Comparison of ENCODE assay signal across 11 cellular contexts in the genomic region with DNA sequence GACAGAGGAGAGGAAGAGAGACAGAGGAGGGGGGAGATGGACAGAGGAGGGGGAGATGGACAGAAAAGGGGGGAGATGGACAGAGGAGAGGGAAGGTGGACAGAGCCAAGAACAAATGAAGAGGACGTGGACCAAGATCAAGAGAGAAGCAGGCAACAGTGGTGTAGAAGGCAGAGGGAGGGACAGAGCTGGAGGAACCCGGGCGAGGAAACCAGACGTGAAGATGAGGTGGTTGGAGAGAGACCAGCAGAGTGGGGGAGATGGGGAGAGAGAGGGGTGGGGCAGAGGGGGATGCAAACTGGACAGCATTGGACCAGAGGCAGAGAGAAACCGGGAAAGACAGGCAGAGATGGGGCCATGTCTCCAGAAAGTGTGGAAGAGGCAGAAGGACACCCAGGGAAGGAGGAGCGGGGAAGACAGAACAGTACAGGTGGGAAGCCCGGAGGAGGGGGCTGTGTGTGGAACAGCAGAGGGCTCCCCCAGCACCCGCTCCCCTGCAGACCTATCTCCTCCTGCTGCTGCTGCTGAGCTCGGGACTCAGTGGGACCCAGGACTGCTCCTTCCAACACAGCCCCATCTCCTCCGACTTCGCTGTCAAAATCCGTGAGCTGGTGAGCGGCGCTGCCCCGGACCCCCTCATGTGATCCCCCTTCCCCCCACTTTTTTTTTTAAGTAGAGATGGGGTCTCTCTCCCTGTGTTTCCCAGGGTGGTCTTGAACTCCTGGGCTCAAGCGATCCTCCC. TPM values are rescaled to one million over a fixed set of nuclear protein-coding genes. Genes with fewer than 3 reads are reported as not detected.
A peak's percentile ranks its signal among the peaks of the same experiment; 100 is the strongest.
DNase-seq lines count a peak whose midpoint lies in the region; ATAC-seq, FAIRE-seq and TF ChIP-seq lines count a peak whose summit lies in the region.
"Had no signal": no experiment of that assay in that cellular context is flagged by ENCODE, and none has a peak within 500 bp of the region (broad histone marks: within the 10 kb centered on the region; RNA-seq: fewer than 3 reads in every experiment).

No MANE protein-coding gene starts in this region.

- POLR2A ChIA-PET in activated CD4-positive, alpha-beta T cell treated with anti-CD3 and anti-CD28 coated beads for 36 hours (lab: Charles Lee), result interaction anchor here (1.2 to 2.1 kb wide), 3 partner anchors 16 to 20 kb away, joined by 3 to 6 read pairs (median 6); a partner anchor contains a TSS
- POLR2A ChIA-PET in T-cell (lab: Charles Lee), result interaction anchor here in 1 of 2 donors (0.5 to 1.0 kb wide), 4 partner anchors 14 to 346 kb away, joined by 3 to 7 read pairs (median 3); no protein-coding TSS in a partner anchor

- peaks cover 46% of the 10 kb centered on the region for H3K4me1 Mint-ChIP-seq in activated CD4-positive, alpha-beta T cell treated with anti-CD3 and anti-CD28 coated beads for 36 hours
- H3K4me1 Mint-ChIP-seq in T-cell, result peaks cover 46 to 59% (median 53%) of the 10 kb centered on the region in 3 donors
- peaks cover 77% of the 10 kb centered on the region for H3K4me1 Mint-ChIP-seq in stimulated activated naive CD8-positive, alpha-beta T cell treated with anti-CD3 and anti-CD28 coated beads, Interleukin-15, amount 100 ng/mL, for 72 hours

- CTCF ChIA-PET in activated CD4-positive, alpha-beta T cell treated with anti-CD3 and anti-CD28 coated beads for 36 hours (lab: Charles Lee), result interaction anchor here (0.6 to 2.8 kb wide), 16 partner anchors 10 to 249 kb away, joined by 3 to 15 read pairs (median 3); a partner anchor contains a TSS
- CTCF ChIA-PET in T-cell (lab: Charles Lee), result interaction anchor here (0.5 to 1.7 kb wide), 11 partner anchors 10 to 557 kb away, joined by 3 to 6 read pairs (median 3); a partner anchor contains a TSS

- TF ChIP-seq CTCF in fibroblast of the aortic adventitia (IDR thresholded peaks at IDR 0.05; ENCODE audit: insufficient read depth, low read length), result no peak

- no peak for ATAC-seq in activated CD4-positive, alpha-beta T cell treated with anti-CD3 and anti-CD28 coated beads for 36 hours
- ATAC-seq in T-cell (replicated peaks in 1 of 4), result no peak
- ATAC-seq in stimulated activated naive CD8-positive, alpha-beta T cell treated with anti-CD3 and anti-CD28 coated beads, Interleukin-15, amount 100 ng/mL, for 72 hours, result peak; percentile 12
- ATAC-seq in GM19023 (IDR thresholded peaks at IDR 0.05; ENCODE audit: unreplicated experiment), result no peak

- peak; percentile 49 for DNase-seq in activated CD4-positive, alpha-beta T cell treated with anti-CD3 and anti-CD28 coated beads for 36 hours
- no peak for DNase-seq in activated CD4-positive, alpha-beta T cell treated with anti-CD3 and anti-CD28 coated beads, Interleukin-2, amount 50 U/mL, for 4 hours
- DNase-seq in T-cell, result peak in 2 of 34 experiments; percentile 12 to 36
- no peak for DNase-seq in fibroblast of the aortic adventitia (ENCODE audit: low read depth)
- DNase-seq in stimulated activated naive CD8-positive, alpha-beta T cell treated with anti-CD3 and anti-CD28 coated beads, Interleukin-15, amount 100 ng/mL, for 72 hours, result peak in 1 of 2 donors; percentile 45
- DNase-seq in ureter (ENCODE audit: low spot score), result no peak
- no peak for DNase-seq in urothelium cell line (ENCODE audit: low spot score)
- DNase-seq: kidney, NCI-H2171 treated with DMSO at 0.1 percent for 48 hours had no signal

- peak overlapping the region; percentile 73 for H3K4me3 Mint-ChIP-seq in activated CD4-positive, alpha-beta T cell treated with anti-CD3 and anti-CD28 coated beads for 36 hours
- peak overlapping the region; percentile 89 to 96 (median 94) for H3K4me3 Mint-ChIP-seq in T-cell
- peak overlapping the region; percentile 94 to 99 for H3K4me3 Mint-ChIP-seq in stimulated activated naive CD8-positive, alpha-beta T cell treated with anti-CD3 and anti-CD28 coated beads, Interleukin-15, amount 100 ng/mL, for 72 hours

- H3K4me3 ChIP-seq in fibroblast of the aortic adventitia (ENCODE audit: low read depth, low read length), result peak overlapping the region; percentile 72
- H3K4me3 ChIP-seq: SK-N-MC had no signal

- H3K27me3 Mint-ChIP-seq in activated CD4-positive, alpha-beta T cell treated with anti-CD3 and anti-CD28 coated beads for 36 hours, result no peaks in the 10 kb centered on the region
- no peaks in the 10 kb centered on the region for H3K27me3 Mint-ChIP-seq in T-cell
- no peaks in the 10 kb centered on the region for H3K27me3 Mint-ChIP-seq in stimulated activated naive CD8-positive, alpha-beta T cell treated with anti-CD3 and anti-CD28 coated beads, Interleukin-15, amount 100 ng/mL, for 72 hours

- intact Hi-C loops in activated CD4-positive, alpha-beta T cell treated with anti-CD3 and anti-CD28 coated beads for 36 hours (cut with DNase I, micrococcal nuclease), result loop anchor here in 1 of 2 experiments (2.0 kb wide), 1 partner anchor 209 kb away; no protein-coding TSS in a partner anchor

- no peaks in the 10 kb centered on the region for H3K9me3 Mint-ChIP-seq in activated CD4-positive, alpha-beta T cell treated with anti-CD3 and anti-CD28 coated beads for 36 hours (ENCODE audit: low read depth)
- H3K9me3 Mint-ChIP-seq in T-cell, result no peaks in the 10 kb centered on the region
- no peaks in the 10 kb centered on the region for H3K9me3 Mint-ChIP-seq in stimulated activated naive CD8-positive, alpha-beta T cell treated with anti-CD3 and anti-CD28 coated beads, Interleukin-15, amount 100 ng/mL, for 72 hours

- no peak for FAIRE-seq in urothelium cell line (lab: Jason Lieb, UNC)
- FAIRE-seq: kidney had no signal

- peak overlapping the region; percentile 84 for H3K27ac Mint-ChIP-seq in activated CD4-positive, alpha-beta T cell treated with anti-CD3 and anti-CD28 coated beads for 36 hours
- H3K27ac Mint-ChIP-seq in T-cell, result peak overlapping the region; percentile 93 to 97
- peak overlapping the region; percentile 94 to 96 for H3K27ac Mint-ChIP-seq in stimulated activated naive CD8-positive, alpha-beta T cell treated with anti-CD3 and anti-CD28 coated beads, Interleukin-15, amount 100 ng/mL, for 72 hours

- peaks cover 12% of the 10 kb centered on the region for H3K36me3 Mint-ChIP-seq in activated CD4-positive, alpha-beta T cell treated with anti-CD3 and anti-CD28 coated beads for 36 hours (ENCODE audit: low read depth)
- peaks cover 12% of the 10 kb centered on the region for H3K36me3 Mint-ChIP-seq in T-cell

RNA-seq across cellular contexts. Expression of a gene that starts 1.3 kb away (rescaled TPM):
- 10 to 100 TPM; 38.6 to 43.2 TPM for total RNA-seq in activated CD4-positive, alpha-beta T cell treated with anti-CD3 and anti-CD28 coated beads for 36 hours
- total RNA-seq in T-cell, result 100 to 1,000 TPM; 238 to 356 (median 260) TPM
- 3.7 and 5.4 TPM in 2 replicates for total RNA-seq in fibroblast of the aortic adventitia (ENCODE audit: low replicate concordance)
- total RNA-seq in ureter, result 12.7 TPM

RNA-seq across cellular contexts. Expression of a gene that starts 12.0 kb away (rescaled TPM):
- total RNA-seq in activated CD4-positive, alpha-beta T cell treated with anti-CD3 and anti-CD28 coated beads for 36 hours, result 1,000 to 10,000 TPM; 3,861 to 3,967 TPM
- total RNA-seq in T-cell (1,000 to 10,000 TPM; 5,307 to 6,396 (median 5,878) TPM), fibroblast of the aortic adventitia (ENCODE audit: low replicate concordance) (2,039 and 2,642 TPM in 2 replicates), ureter (3,508 TPM)

RNA-seq across cellular contexts. Expression of a gene that starts 20.9 kb away (rescaled TPM):
- total RNA-seq in activated CD4-positive, alpha-beta T cell treated with anti-CD3 and anti-CD28 coated beads for 36 hours, result 1,000 to 10,000 TPM; 2,778 to 3,370 TPM
- 1,000 to 10,000 TPM; 2,401 to 3,215 (median 2,914) TPM for total RNA-seq in T-cell
- total RNA-seq in fibroblast of the aortic adventitia (ENCODE audit: low replicate concordance), result 2,258 and 4,425 TPM in 2 replicates
- total RNA-seq in ureter, result 1,912 TPM

RNA-seq across cellular contexts. Expression of a gene that starts 22.3 kb away (rescaled TPM):
- 10 to 100 TPM; 26.8 to 33.3 TPM for total RNA-seq in activated CD4-positive, alpha-beta T cell treated with anti-CD3 and anti-CD28 coated beads for 36 hours
- total RNA-seq in T-cell, result 10 to 100 TPM; 32.8 to 57.2 (median 46.3) TPM
- 25.0 and 29.6 TPM in 2 replicates for total RNA-seq in fibroblast of the aortic adventitia (ENCODE audit: low replicate concordance)
- total RNA-seq in ureter, result 24.0 TPM

RNA-seq across cellular contexts. Expression of a gene that starts 23.7 kb away (rescaled TPM):
- total RNA-seq in activated CD4-positive, alpha-beta T cell treated with anti-CD3 and anti-CD28 coated beads for 36 hours, result 100 to 1,000 TPM; 117 to 138 TPM
- total RNA-seq in T-cell, result 100 to 1,000 TPM; 122 to 196 (median 163) TPM
- 80.6 and 151 TPM in 2 replicates for total RNA-seq in fibroblast of the aortic adventitia (ENCODE audit: low replicate concordance)
- 47.4 TPM for total RNA-seq in ureter

Comparison
In these comparisons a context has a peak if more than half of its experiments do, and no peak if none do; other contexts are left out.
1. RNA of a gene that starts 1.3 kb away (total RNA-seq): 238 to 356 TPM in T-cell; 38.6 to 43.2 TPM in activated CD4-positive, alpha-beta T cell treated with anti-CD3 and anti-CD28 coated beads for 36 hours, 12.7 TPM in ureter (single experiment) and 3.7 to 5.4 TPM in fibroblast of the aortic adventitia; every median in the first group is over 4 times any median in the second.
2. Peak in every context shown above with its lines, with median percentiles within 50 percentile points of each other: H3K27ac Mint-ChIP-seq and H3K4me3 Mint-ChIP-seq.